In the genomic region with DNA sequence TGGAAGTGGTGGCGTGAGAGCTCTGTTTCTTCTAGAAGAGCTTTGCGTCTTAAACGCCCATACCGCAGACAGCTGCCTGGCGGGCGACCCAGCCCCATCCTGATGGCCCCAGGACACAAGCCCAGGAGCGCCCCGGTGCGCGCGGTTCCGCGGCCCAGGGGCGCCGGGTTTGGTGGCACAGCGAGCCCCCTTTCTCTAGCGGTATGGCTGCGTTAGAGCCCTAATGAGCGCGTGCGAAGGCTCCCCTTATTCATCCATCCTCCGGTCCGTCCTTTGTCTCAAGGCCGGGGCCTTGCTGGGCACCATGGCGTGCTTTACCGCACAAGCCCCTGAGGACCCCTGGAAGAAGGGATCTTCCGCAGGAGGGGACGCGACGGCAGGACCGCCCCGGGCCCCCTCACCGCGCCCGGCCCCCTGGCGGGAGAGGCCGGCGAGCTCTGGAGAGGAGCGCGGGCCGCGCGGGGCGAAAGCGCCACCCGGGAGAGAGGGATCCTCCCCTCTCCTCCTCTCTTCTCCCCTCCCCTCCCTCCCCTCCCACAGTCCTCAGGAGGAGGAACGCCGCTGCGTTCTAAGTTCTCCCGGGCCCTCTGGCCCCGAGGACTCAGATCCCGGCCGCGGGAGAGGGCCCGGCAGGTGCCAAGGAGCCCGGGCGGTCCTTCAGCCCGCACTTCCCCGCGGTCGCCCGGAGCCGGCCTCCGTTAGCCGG, we compare ENCODE assay signal across 8 cellular contexts. TPM values are rescaled to one million over a fixed set of nuclear protein-coding genes. Genes with fewer than 3 reads are reported as not detected.
DNase-seq lines count a peak whose midpoint lies in the region; ATAC-seq and TF ChIP-seq lines count a peak whose summit lies in the region.

No MANE protein-coding gene starts in this region.

- H3K4me1 Mint-ChIP-seq in chondrocyte (ENCODE audit: low read depth), result peaks cover 52% of the 10 kb centered on the region

- peak overlapping the region; percentile 99 for H3K27ac Mint-ChIP-seq in chondrocyte (ENCODE audit: unreplicated experiment)

- intact Hi-C loops in left colon (cut with DNase I, micrococcal nuclease), result no loop called here

- TF ChIP-seq CTCF in chondrocyte (IDR thresholded peaks at IDR 0.05), result peak; percentile 76

- ATAC-seq in HG02870 (IDR thresholded peaks at IDR 0.05; ENCODE audit: unreplicated experiment) (peak; percentile 30), left colon (peak; percentile 64)

- peaks cover 5% of the 10 kb centered on the region for H3K36me3 Mint-ChIP-seq in chondrocyte (ENCODE audit: low read depth)

- peak; percentile 73 for DNase-seq in NK-92 treated with Interleukin-12 subunit alpha and Interleukin-12 subunit beta, amount 100 ng/mL, for 24 hours (lab: John Stamatoyannopoulos, UW)
- DNase-seq in NK-92 (lab: John Stamatoyannopoulos, UW; ENCODE audit: unreplicated experiment) (no peak), NCI-H2029 (lab: John Stamatoyannopoulos, UW) (peak; percentile 58), chondrocyte (ENCODE audit: low spot score) (peak; percentile 94), left colon (peak; percentile 72 to 73)
- DNase-seq in activated CD4-positive, CD25-positive, alpha-beta regulatory T cell (lab: John Stamatoyannopoulos, UW), result peak in 3 of 4 experiments; percentile 6 to 27 (median 25)
- DNase-seq in stimulated activated CD4-positive, alpha-beta T cell treated with anti-CD3 and anti-CD28 coated beads, Interleukin-1b, Interleukin-23, amount 100 ng/mL, for 48 hours, result peak; percentile 56

- H3K9me3 Mint-ChIP-seq in chondrocyte (ENCODE audit: low read depth), result no peaks in the 10 kb centered on the region

- no peaks in the 10 kb centered on the region for H3K27me3 Mint-ChIP-seq in chondrocyte (ENCODE audit: low read depth)

- peak overlapping the region; percentile 93 for H3K4me3 Mint-ChIP-seq in chondrocyte (ENCODE audit: unreplicated experiment)

RNA-seq across cellular contexts. Expression of a gene that starts 0.6 kb away (rescaled TPM):
- 40.1 to 139 TPM (median 136 TPM) in 3 replicates for total RNA-seq in chondrocyte
- total RNA-seq in left colon, result 10 to 100 TPM; 10.8 to 12.5 TPM
